19 cellular contexts compared by ENCODE assay signal in the genomic region with DNA sequence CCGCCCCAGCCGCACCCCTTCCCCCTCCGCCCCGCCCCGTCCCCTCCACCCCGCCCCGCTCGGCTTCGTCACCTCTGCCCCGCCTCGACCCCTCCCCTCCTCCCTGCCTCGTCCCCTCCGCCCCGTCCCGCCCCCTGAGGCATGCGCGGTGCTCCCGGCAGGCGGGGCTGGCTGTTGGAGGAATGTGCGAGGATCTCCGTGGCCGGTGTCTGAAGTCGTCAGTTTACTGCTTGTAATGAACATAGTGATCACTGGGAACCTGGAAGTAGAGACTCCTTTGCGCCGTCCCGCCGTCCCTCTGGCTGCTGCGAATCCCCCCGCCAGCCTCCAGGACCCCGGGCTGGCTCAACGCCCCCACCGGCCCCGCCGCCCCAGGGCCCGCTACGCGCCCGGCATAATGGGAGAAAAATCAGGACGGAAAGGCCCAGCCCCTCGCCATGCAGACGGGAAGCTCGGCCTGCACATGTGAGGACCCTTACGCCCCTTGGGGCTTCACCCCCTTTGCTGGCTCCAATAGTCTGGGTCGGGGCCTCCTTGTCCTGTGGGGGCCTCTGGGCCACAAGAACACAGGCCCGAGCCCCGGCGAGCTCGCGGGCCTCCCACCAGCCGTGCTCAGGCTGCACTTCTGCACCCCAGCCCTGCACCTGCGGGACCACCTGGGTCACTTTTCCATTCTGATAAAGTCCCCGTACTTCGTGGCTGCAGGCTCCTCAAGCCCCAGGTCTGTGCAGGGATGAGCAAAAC.
"Had no signal": no experiment of that assay in that cellular context is flagged by ENCODE, and none has a peak within 500 bp of the region (broad histone marks: within the 10 kb centered on the region; RNA-seq: fewer than 3 reads in every experiment).

No MANE protein-coding gene starts in this region.

- H3K27me3 ChIP-seq: cardiac muscle cell had no signal

- H3K27ac Mint-ChIP-seq: activated CD4-positive, alpha-beta memory T cell treated with anti-CD3 and anti-CD28 coated beads for 36 hours; activated CD4-positive, alpha-beta T cell treated with anti-CD3 and anti-CD28 coated beads for 36 hours; activated naive CD8-positive, alpha-beta T cell; dendritic cell treated with granulocyte-macrophage colony-stimulating factor and Interleukin-4, amounts not matched to agents 40 ng/mL and 50 ng/mL, for 4 days; effector memory CD8-positive, alpha-beta T cell; immature natural killer cell; nephron progenitor cell; stimulated activated naive B cell treated with anti-CD40 and anti-IgM and Interleukin-4, amounts not matched to agents 10 μg/mL and 1 μg/mL and 100 μg/mL, for 72 hours; WTC11 had no signal

- DNase-seq: activated CD4-positive, alpha-beta memory T cell treated with anti-CD3 and anti-CD28 coated beads for 36 hours; activated CD4-positive, alpha-beta T cell treated with anti-CD3 and anti-CD28 coated beads for 36 hours; activated T-cell treated with anti-CD3 and anti-CD28 coated beads for 4 hours; amygdala; effector memory CD8-positive, alpha-beta T cell; esophagus squamous epithelium; immature natural killer cell; kidney glomerular epithelial cell; left ventricle myocardium inferior; nephron progenitor cell; nucleus accumbens; retina; spleen; stimulated activated CD4-positive, alpha-beta T cell treated with anti-CD3 and anti-CD28 coated beads, Interleukin-4, amount 100 ng/mL, for 4 hours; stimulated activated naive B cell treated with anti-CD40 and anti-IgM and Interleukin-4, amounts not matched to agents 10 μg/mL and 1 μg/mL and 100 μg/mL, for 72 hours had no signal

- H3K27ac ChIP-seq: cardiac muscle cell, esophagus squamous epithelium, left ventricle myocardium inferior, spleen had no signal

- H3K4me1 ChIP-seq: esophagus squamous epithelium, left ventricle myocardium inferior, spleen had no signal

- H3K36me3 Mint-ChIP-seq: activated CD4-positive, alpha-beta memory T cell treated with anti-CD3 and anti-CD28 coated beads for 36 hours; activated naive CD8-positive, alpha-beta T cell; stimulated activated naive B cell treated with anti-CD40 and anti-IgM and Interleukin-4, amounts not matched to agents 10 μg/mL and 1 μg/mL and 100 μg/mL, for 72 hours had no signal

- H3K4me1 Mint-ChIP-seq: activated CD4-positive, alpha-beta T cell treated with anti-CD3 and anti-CD28 coated beads for 36 hours; immature natural killer cell; nephron progenitor cell; stimulated activated naive B cell treated with anti-CD40 and anti-IgM and Interleukin-4, amounts not matched to agents 10 μg/mL and 1 μg/mL and 100 μg/mL, for 72 hours; WTC11 had no signal

- H3K27me3 Mint-ChIP-seq: activated CD4-positive, alpha-beta memory T cell treated with anti-CD3 and anti-CD28 coated beads for 36 hours; activated CD4-positive, alpha-beta T cell treated with anti-CD3 and anti-CD28 coated beads for 36 hours; activated naive CD8-positive, alpha-beta T cell; dendritic cell treated with granulocyte-macrophage colony-stimulating factor and Interleukin-4, amounts not matched to agents 40 ng/mL and 50 ng/mL, for 4 days; effector memory CD8-positive, alpha-beta T cell; stimulated activated naive B cell treated with anti-CD40 and anti-IgM and Interleukin-4, amounts not matched to agents 10 μg/mL and 1 μg/mL and 100 μg/mL, for 72 hours had no signal

- H3K4me3 ChIP-seq: cardiac muscle cell, esophagus squamous epithelium, left ventricle myocardium inferior, spleen had no signal

- ATAC-seq: activated CD4-positive, alpha-beta T cell treated with anti-CD3 and anti-CD28 coated beads for 36 hours; effector memory CD8-positive, alpha-beta T cell; stimulated activated naive B cell treated with anti-CD40 and anti-IgM and Interleukin-4, amounts not matched to agents 10 μg/mL and 1 μg/mL and 100 μg/mL, for 72 hours; WTC11 had no signal

- H3K4me3 Mint-ChIP-seq: activated CD4-positive, alpha-beta memory T cell treated with anti-CD3 and anti-CD28 coated beads for 36 hours; activated CD4-positive, alpha-beta T cell treated with anti-CD3 and anti-CD28 coated beads for 36 hours; activated naive CD8-positive, alpha-beta T cell; dendritic cell treated with granulocyte-macrophage colony-stimulating factor and Interleukin-4, amounts not matched to agents 40 ng/mL and 50 ng/mL, for 4 days; effector memory CD8-positive, alpha-beta T cell; immature natural killer cell; nephron progenitor cell; stimulated activated naive B cell treated with anti-CD40 and anti-IgM and Interleukin-4, amounts not matched to agents 10 μg/mL and 1 μg/mL and 100 μg/mL, for 72 hours; WTC11 had no signal

- H3K36me3 ChIP-seq: cardiac muscle cell, esophagus squamous epithelium, left ventricle myocardium inferior, spleen had no signal
